2 cellular contexts compared by ENCODE assay signal in genomic region chr9:125493384-125493783, GRCh38.
A peak's percentile ranks its signal among the peaks of the same experiment; 100 is the strongest.
TF ChIP-seq lines count a peak whose summit lies in the region.

No MANE protein-coding gene starts in this region.

TF ChIP-seq in HCT116, 20 proteins besides CTCF, POLR2A, EP300 and RAD21 (continued from another document):
- no peak for TF ChIP-seq ZBTB33 (IDR thresholded peaks at IDR 0.05; ENCODE audit: extremely low read depth, insufficient replicate concordance, low read length)
- peak; percentile 20; the same call in 1 of the 2 replicates for TF ChIP-seq JUND (IDR thresholded peaks at IDR 0.05)
- peak; percentile 26; the same call in 1 of the 2 replicates for TF ChIP-seq CEBPB (IDR thresholded peaks at IDR 0.05; ENCODE audit: low read depth)
- TF ChIP-seq SRF (IDR thresholded peaks at IDR 0.05; ENCODE audit: low read depth): no peak

TF ChIP-seq in HepG2, 621 proteins besides CTCF, POLR2A, EP300 and RAD21 (continued from another document and continues in another):
- TF ChIP-seq, protein P1, sequence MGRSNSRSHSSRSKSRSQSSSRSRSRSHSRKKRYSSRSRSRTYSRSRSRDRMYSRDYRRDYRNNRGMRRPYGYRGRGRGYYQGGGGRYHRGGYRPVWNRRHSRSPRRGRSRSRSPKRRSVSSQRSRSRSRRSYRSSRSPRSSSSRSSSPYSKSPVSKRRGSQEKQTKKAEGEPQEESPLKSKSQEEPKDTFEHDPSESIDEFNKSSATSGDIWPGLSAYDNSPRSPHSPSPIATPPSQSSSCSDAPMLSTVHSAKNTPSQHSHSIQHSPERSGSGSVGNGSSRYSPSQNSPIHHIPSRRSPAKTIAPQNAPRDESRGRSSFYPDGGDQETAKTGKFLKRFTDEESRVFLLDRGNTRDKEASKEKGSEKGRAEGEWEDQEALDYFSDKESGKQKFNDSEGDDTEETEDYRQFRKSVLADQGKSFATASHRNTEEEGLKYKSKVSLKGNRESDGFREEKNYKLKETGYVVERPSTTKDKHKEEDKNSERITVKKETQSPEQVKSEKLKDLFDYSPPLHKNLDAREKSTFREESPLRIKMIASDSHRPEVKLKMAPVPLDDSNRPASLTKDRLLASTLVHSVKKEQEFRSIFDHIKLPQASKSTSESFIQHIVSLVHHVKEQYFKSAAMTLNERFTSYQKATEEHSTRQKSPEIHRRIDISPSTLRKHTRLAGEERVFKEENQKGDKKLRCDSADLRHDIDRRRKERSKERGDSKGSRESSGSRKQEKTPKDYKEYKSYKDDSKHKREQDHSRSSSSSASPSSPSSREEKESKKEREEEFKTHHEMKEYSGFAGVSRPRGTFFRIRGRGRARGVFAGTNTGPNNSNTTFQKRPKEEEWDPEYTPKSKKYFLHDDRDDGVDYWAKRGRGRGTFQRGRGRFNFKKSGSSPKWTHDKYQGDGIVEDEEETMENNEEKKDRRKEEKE (IDR thresholded peaks at IDR 0.05): no peak
- TF ChIP-seq U2AF2 (IDR thresholded peaks at IDR 0.05; ENCODE audit: low read depth, low read length) (no peak), JARID2 (CRISPR knock-in tag; IDR thresholded peaks at IDR 0.05; ENCODE audit: insufficient replicate concordance) (no peak), SALL2 (CRISPR knock-in tag; IDR thresholded peaks at IDR 0.05) (no peak), ZNF75D (CRISPR knock-in tag; IDR thresholded peaks at IDR 0.05; ENCODE audit: borderline replicate concordance) (no peak), ZNF562 (CRISPR knock-in tag; IDR thresholded peaks at IDR 0.05; ENCODE audit: borderline replicate concordance) (no peak), ZNF766 (CRISPR knock-in tag; IDR thresholded peaks at IDR 0.05; ENCODE audit: borderline replicate concordance) (no peak), BCL3 (CRISPR knock-in tag; IDR thresholded peaks at IDR 0.05) (no peak), ISX (CRISPR knock-in tag; conservative IDR thresholded peaks at IDR 0.05) (no peak), CENPT (CRISPR knock-in tag; IDR thresholded peaks at IDR 0.05; ENCODE audit: low read depth) (no peak), SATB2 (CRISPR knock-in tag; IDR thresholded peaks at IDR 0.05) (no peak), TGIF2 (CRISPR knock-in tag; IDR thresholded peaks at IDR 0.05) (peak; percentile 78; the same call in 1 of the 2 replicates), CREB1 (IDR thresholded peaks at IDR 0.05) (peak; percentile 17; the same call in 1 of the 2 replicates), CREB1 (CRISPR knock-in tag; IDR thresholded peaks at IDR 0.05) (peak; percentile 77), NKX3-1 (CRISPR knock-in tag; IDR thresholded peaks at IDR 0.05) (no peak), MLXIP (CRISPR knock-in tag; IDR thresholded peaks at IDR 0.05; ENCODE audit: borderline replicate concordance) (no peak), ARNTL (CRISPR knock-in tag; IDR thresholded peaks at IDR 0.05) (no peak; the same call in 1 of the 2 replicates), NFRKB (IDR thresholded peaks at IDR 0.05) (no peak), RARA (CRISPR knock-in tag; IDR thresholded peaks at IDR 0.05) (0 out of 2 replicates have a peak, but pooled peaks have one; percentile 9), ESRRA (CRISPR knock-in tag; IDR thresholded peaks at IDR 0.05; ENCODE audit: low read depth) (no peak), MATR3 (CRISPR knock-in tag; IDR thresholded peaks at IDR 0.05) (no peak), DR1 (CRISPR knock-in tag; IDR thresholded peaks at IDR 0.05) (no peak), KDM6A (CRISPR knock-in tag; IDR thresholded peaks at IDR 0.05; ENCODE audit: low read depth) (no peak), ARNT (IDR thresholded peaks at IDR 0.05) (no peak), NR2F2 (IDR thresholded peaks at IDR 0.05; ENCODE audit: borderline replicate concordance, low read depth) (no peak), ZNF747 (CRISPR knock-in tag; IDR thresholded peaks at IDR 0.05; ENCODE audit: borderline replicate concordance) (no peak), JUN (CRISPR knock-in tag; IDR thresholded peaks at IDR 0.05) (no peak), YEATS4 (CRISPR knock-in tag; IDR thresholded peaks at IDR 0.05; ENCODE audit: borderline replicate concordance) (no peak), MED13 (CRISPR knock-in tag; IDR thresholded peaks at IDR 0.05) (no peak), ZMAT5 (CRISPR knock-in tag; IDR thresholded peaks at IDR 0.05; ENCODE audit: borderline replicate concordance, low read depth) (no peak), ZKSCAN8 (CRISPR knock-in tag; IDR thresholded peaks at IDR 0.05; ENCODE audit: borderline replicate concordance) (no peak), HIC2 (CRISPR knock-in tag; IDR thresholded peaks at IDR 0.05; ENCODE audit: low read depth) (no peak), SIN3A (IDR thresholded peaks at IDR 0.05; ENCODE audit: borderline replicate concordance, low read depth, low read length) (no peak), JUNB (CRISPR knock-in tag; IDR thresholded peaks at IDR 0.05; ENCODE audit: borderline replicate concordance) (no peak), NAIF1 (CRISPR knock-in tag; IDR thresholded peaks at IDR 0.05; ENCODE audit: borderline replicate concordance) (no peak), KLF11 (CRISPR knock-in tag; IDR thresholded peaks at IDR 0.05) (no peak), SPEN (CRISPR knock-in tag; IDR thresholded peaks at IDR 0.05; ENCODE audit: low read depth) (0 out of 2 replicates have a peak, but pooled peaks have one; percentile 27), ZNF205 (CRISPR knock-in tag; IDR thresholded peaks at IDR 0.05) (no peak), IKZF4 (CRISPR knock-in tag; IDR thresholded peaks at IDR 0.05; ENCODE audit: borderline replicate concordance, low read depth, not compliant biosample characterization) (no peak), ZNF569 (CRISPR knock-in tag; IDR thresholded peaks at IDR 0.05; ENCODE audit: borderline replicate concordance) (no peak), ZNF44 (CRISPR knock-in tag; IDR thresholded peaks at IDR 0.05) (no peak), ONECUT2 (CRISPR knock-in tag; IDR thresholded peaks at IDR 0.05) (no peak; the same call in 1 of the 2 replicates), MED1 (CRISPR knock-in tag; IDR thresholded peaks at IDR 0.05) (peak; percentile 49), SMYD3 (CRISPR knock-in tag; IDR thresholded peaks at IDR 0.05) (no peak), KLF16 (CRISPR knock-in tag; IDR thresholded peaks at IDR 0.05) (peak in 1 of 2 experiments; percentile 37; a peak in 1 of 4 replicates)
- TF ChIP-seq, protein P2, sequence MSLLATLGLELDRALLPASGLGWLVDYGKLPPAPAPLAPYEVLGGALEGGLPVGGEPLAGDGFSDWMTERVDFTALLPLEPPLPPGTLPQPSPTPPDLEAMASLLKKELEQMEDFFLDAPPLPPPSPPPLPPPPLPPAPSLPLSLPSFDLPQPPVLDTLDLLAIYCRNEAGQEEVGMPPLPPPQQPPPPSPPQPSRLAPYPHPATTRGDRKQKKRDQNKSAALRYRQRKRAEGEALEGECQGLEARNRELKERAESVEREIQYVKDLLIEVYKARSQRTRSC (CRISPR knock-in tag; IDR thresholded peaks at IDR 0.05; ENCODE audit: low read depth): no peak
- TF ChIP-seq, protein P3, sequence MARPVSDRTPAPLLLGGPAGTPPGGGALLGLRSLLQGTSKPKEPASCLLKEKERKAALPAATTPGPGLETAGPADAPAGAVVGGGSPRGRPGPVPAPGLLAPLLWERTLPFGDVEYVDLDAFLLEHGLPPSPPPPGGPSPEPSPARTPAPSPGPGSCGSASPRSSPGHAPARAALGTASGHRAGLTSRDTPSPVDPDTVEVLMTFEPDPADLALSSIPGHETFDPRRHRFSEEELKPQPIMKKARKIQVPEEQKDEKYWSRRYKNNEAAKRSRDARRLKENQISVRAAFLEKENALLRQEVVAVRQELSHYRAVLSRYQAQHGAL (CRISPR knock-in tag; IDR thresholded peaks at IDR 0.05; ENCODE audit: not compliant biosample characterization): no peak
- TF ChIP-seq, protein P4, sequence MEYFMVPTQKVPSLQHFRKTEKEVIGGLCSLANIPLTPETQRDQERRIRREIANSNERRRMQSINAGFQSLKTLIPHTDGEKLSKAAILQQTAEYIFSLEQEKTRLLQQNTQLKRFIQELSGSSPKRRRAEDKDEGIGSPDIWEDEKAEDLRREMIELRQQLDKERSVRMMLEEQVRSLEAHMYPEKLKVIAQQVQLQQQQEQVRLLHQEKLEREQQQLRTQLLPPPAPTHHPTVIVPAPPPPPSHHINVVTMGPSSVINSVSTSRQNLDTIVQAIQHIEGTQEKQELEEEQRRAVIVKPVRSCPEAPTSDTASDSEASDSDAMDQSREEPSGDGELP (IDR thresholded peaks at IDR 0.05; ENCODE audit: borderline replicate concordance, low read depth): 0 out of 2 replicates have a peak, but pooled peaks have one; percentile 34
- TF ChIP-seq, protein P5, sequence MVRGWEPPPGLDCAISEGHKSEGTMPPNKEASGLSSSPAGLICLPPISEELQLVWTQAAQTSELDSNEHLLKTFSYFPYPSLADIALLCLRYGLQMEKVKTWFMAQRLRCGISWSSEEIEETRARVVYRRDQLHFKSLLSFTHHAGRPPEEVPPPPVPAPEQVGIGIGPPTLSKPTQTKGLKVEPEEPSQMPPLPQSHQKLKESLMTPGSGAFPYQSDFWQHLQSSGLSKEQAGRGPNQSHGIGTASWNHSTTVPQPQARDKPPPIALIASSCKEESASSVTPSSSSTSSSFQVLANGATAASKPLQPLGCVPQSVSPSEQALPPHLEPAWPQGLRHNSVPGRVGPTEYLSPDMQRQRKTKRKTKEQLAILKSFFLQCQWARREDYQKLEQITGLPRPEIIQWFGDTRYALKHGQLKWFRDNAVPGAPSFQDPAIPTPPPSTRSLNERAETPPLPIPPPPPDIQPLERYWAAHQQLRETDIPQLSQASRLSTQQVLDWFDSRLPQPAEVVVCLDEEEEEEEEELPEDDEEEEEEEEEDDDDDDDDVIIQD (CRISPR knock-in tag; IDR thresholded peaks at IDR 0.05; ENCODE audit: low read depth): no peak; the same call in 1 of the 2 replicates
- TF ChIP-seq, protein P6, sequence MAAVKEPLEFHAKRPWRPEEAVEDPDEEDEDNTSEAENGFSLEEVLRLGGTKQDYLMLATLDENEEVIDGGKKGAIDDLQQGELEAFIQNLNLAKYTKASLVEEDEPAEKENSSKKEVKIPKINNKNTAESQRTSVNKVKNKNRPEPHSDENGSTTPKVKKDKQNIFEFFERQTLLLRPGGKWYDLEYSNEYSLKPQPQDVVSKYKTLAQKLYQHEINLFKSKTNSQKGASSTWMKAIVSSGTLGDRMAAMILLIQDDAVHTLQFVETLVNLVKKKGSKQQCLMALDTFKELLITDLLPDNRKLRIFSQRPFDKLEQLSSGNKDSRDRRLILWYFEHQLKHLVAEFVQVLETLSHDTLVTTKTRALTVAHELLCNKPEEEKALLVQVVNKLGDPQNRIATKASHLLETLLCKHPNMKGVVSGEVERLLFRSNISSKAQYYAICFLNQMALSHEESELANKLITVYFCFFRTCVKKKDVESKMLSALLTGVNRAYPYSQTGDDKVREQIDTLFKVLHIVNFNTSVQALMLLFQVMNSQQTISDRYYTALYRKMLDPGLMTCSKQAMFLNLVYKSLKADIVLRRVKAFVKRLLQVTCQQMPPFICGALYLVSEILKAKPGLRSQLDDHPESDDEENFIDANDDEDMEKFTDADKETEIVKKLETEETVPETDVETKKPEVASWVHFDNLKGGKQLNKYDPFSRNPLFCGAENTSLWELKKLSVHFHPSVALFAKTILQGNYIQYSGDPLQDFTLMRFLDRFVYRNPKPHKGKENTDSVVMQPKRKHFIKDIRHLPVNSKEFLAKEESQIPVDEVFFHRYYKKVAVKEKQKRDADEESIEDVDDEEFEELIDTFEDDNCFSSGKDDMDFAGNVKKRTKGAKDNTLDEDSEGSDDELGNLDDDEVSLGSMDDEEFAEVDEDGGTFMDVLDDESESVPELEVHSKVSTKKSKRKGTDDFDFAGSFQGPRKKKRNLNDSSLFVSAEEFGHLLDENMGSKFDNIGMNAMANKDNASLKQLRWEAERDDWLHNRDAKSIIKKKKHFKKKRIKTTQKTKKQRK (IDR thresholded peaks at IDR 0.05; ENCODE audit: low read length): no peak
